In genomic region chr1:99645699-99646531, GRCh38 we compare ENCODE assay signal across 10 cellular contexts. TPM values are rescaled to one million over a fixed set of nuclear protein-coding genes. Genes with fewer than 3 reads are reported as not detected.
DNase-seq lines count a peak whose midpoint lies in the region; ATAC-seq, FAIRE-seq and TF ChIP-seq lines count a peak whose summit lies in the region.
"Had no signal": no experiment of that assay in that cellular context is flagged by ENCODE, and none has a peak within 500 bp of the region (broad histone marks: within the 10 kb centered on the region; RNA-seq: fewer than 3 reads in every experiment).

PALMD (plus strand) TSS chr1:99646113; CDS start chr1:99646318, 205 bp downstream.

- FAIRE-seq in A549 (lab: Jason Lieb, UNC), result no peak

- peak within 1 kb of the TSS; percentile 80 for H3K4me2 ChIP-seq in A549
- H3K4me2 ChIP-seq: BLaER1 had no signal

- WGBS in A549 (ENCODE audit: missing lambda C conversion rate), result 11% methylated on average over 16 of the region's 17 CpGs

- H3K4me1 ChIP-seq in A549 (peaks cover 32% of the 10 kb centered on the region), mucosa of descending colon (ENCODE audit: low read depth) (no peaks in the 10 kb centered on the region), A673 (ENCODE audit: insufficient read depth, low read length, poor library complexity, severe bottlenecking) (no peaks in the 10 kb centered on the region)
- H3K4me1 ChIP-seq: BLaER1 had no signal

- TF ChIP-seq EP300 in A549 (IDR thresholded peaks at IDR 0.05), result no peak

- H3K27me3 ChIP-seq in dorsolateral prefrontal cortex, result peaks cover 0 to 27% (median 3%) of the 10 kb centered on the region in 45 donors
- H3K27me3 ChIP-seq in A673 (replicated peaks; ENCODE audit: insufficient read depth, low read depth, low read length, poor library complexity), result no peaks in the 10 kb centered on the region
- H3K27me3 ChIP-seq: BLaER1 had no signal

- H3K4me3 ChIP-seq in A549 (peak within 1 kb of the TSS; percentile 33), dorsolateral prefrontal cortex (peak within 1 kb of the TSS in 58 of 59 donors; percentile 0 to 67 (median 44)), mucosa of descending colon (no peak within 1 kb of the TSS), A673 (ENCODE audit: low read depth, low read length, poor library complexity, severe bottlenecking) (no peak within 1 kb of the TSS)
- H3K4me3 ChIP-seq: BLaER1 had no signal

- peak; percentile 84 for ATAC-seq in A549
- peak; percentile 64 for ATAC-seq in mucosa of descending colon
- ATAC-seq in HG03520 (IDR thresholded peaks at IDR 0.05; ENCODE audit: unreplicated experiment), result no peak
- no peak for ATAC-seq in GM21423 (IDR thresholded peaks at IDR 0.05; ENCODE audit: unreplicated experiment)

- DNase-seq in A549 (ENCODE audit: low read depth in 1 of 2, low spot score in 1 of 2) (peak; percentile 3 to 40), NCI-H345 treated with DMSO at 0.1 percent for 48 hours (lab: John Stamatoyannopoulos, UW; ENCODE audit: unreplicated experiment) (peak; percentile 54), dorsolateral prefrontal cortex (peak in 1 of 10 donors; percentile 36), mucosa of descending colon (peak in 1 of 3 donors; percentile 13), A673 (ENCODE audit: low spot score) (no peak)
- no peak for DNase-seq in activated CD8-positive, alpha-beta memory T cell treated with anti-CD3 and anti-CD28 coated beads for 24 hours

- no TSS peak for BruUV-seq in A673 (replicated peaks; lab: Mats Ljungman, UMichigan)

- CTCF ChIA-PET in A549 (lab: Yijun Ruan, JAX), result interaction anchor here (1.2 kb wide), 1 partner anchor 15 kb away, joined by 3 read pairs; no protein-coding TSS in a partner anchor
- CTCF ChIA-PET in A673 (lab: Charles Lee), result no interaction called here

- TF ChIP-seq CTCF in A549 (IDR thresholded peaks at IDR 0.05), result no peak
- no peak for TF ChIP-seq CTCF in dorsolateral prefrontal cortex (IDR thresholded peaks at IDR 0.05 in 54 of 56, conservative IDR thresholded peaks at IDR 0.05 in 2 of 56; ENCODE audit: low read depth in 1 of 56, partially characterized antibody in 56 of 56)
- no peak for TF ChIP-seq CTCF in mucosa of descending colon (IDR thresholded peaks at IDR 0.05)
- no peak for TF ChIP-seq CTCF in A673 (conservative IDR thresholded peaks at IDR 0.05; ENCODE audit: low read depth, low read length)

- no peak for TF ChIP-seq POLR2A in A549 (IDR thresholded peaks at IDR 0.05; ENCODE audit: low read length)

- H3K36me3 ChIP-seq in mucosa of descending colon (ENCODE audit: low read depth) (no peaks in the 10 kb centered on the region), A673 (ENCODE audit: insufficient read depth, low read length, poor library complexity, severe bottlenecking) (no peaks in the 10 kb centered on the region)
- H3K36me3 ChIP-seq: BLaER1 had no signal

- H3K9me3 ChIP-seq in A549, result no peaks in the 10 kb centered on the region
- no peaks in the 10 kb centered on the region for H3K9me3 ChIP-seq in mucosa of descending colon
- H3K9me3 ChIP-seq in A673 (ENCODE audit: low read depth, low read length, poor library complexity, severe bottlenecking), result no peaks in the 10 kb centered on the region
- H3K9me3 ChIP-seq: BLaER1 had no signal

- TF ChIP-seq RAD21 in A549 (conservative IDR thresholded peaks at IDR 0.05 in 1 of 2, IDR thresholded peaks at IDR 0.05 in 1 of 2), result no peak

- intact Hi-C loops in dorsolateral prefrontal cortex (cut with DNase I) (no loop called here), mucosa of descending colon (cut with DNase I, micrococcal nuclease) (no loop called here), A673 (cut with micrococcal nuclease; ENCODE audit: unreplicated experiment) (no loop called here)

- peak within 1 kb of the TSS; percentile 54 to 82 for H3K27ac ChIP-seq in A549
- H3K27ac ChIP-seq in dorsolateral prefrontal cortex, result peak within 1 kb of the TSS in 43 of 59 donors; percentile 1 to 83 (median 45)
- H3K27ac ChIP-seq in A673 (ENCODE audit: low read depth, low read length, poor library complexity, severe bottlenecking), result no peak within 1 kb of the TSS
- H3K27ac ChIP-seq: BLaER1 had no signal

- POLR2A ChIA-PET in A549 (lab: Yijun Ruan, JAX), result no interaction called here
- POLR2A ChIA-PET in A673 (lab: Charles Lee; ENCODE audit: low non-redundant PET), result no interaction called here

TF ChIP-seq in A549, 52 proteins besides CTCF, POLR2A, EP300 and RAD21:
- TF ChIP-seq CHD2 (IDR thresholded peaks at IDR 0.05; ENCODE audit: low read length, partially characterized antibody) (no peak), ZNF302 (CRISPR knock-in tag; IDR thresholded peaks at IDR 0.05) (no peak), TP53 (CRISPR knock-in tag; IDR thresholded peaks at IDR 0.05) (no peak), TFCP2L1 (CRISPR knock-in tag; IDR thresholded peaks at IDR 0.05) (no peak), USF2 (IDR thresholded peaks at IDR 0.05) (no peak), FOXS1 (CRISPR knock-in tag; IDR thresholded peaks at IDR 0.05) (no peak), NFE2L2 (conservative IDR thresholded peaks at IDR 0.05; ENCODE audit: low read length) (no peak), REST (IDR thresholded peaks at IDR 0.05) (no peak), EHMT2 (IDR thresholded peaks at IDR 0.05; ENCODE audit: low read depth) (no peak), JUNB (IDR thresholded peaks at IDR 0.05) (no peak), NPAS2 (CRISPR knock-in tag; IDR thresholded peaks at IDR 0.05; ENCODE audit: borderline replicate concordance) (no peak), RARB (CRISPR knock-in tag; IDR thresholded peaks at IDR 0.05) (no peak), FOSB (CRISPR knock-in tag; IDR thresholded peaks at IDR 0.05) (no peak), CHD4 (IDR thresholded peaks at IDR 0.05; ENCODE audit: borderline replicate concordance) (no peak), JUN (IDR thresholded peaks at IDR 0.05) (no peak), FOSL2 (IDR thresholded peaks at IDR 0.05) (no peak), FOSL2 (CRISPR knock-in tag; IDR thresholded peaks at IDR 0.05) (no peak), KDM5A (IDR thresholded peaks at IDR 0.05) (no peak), HES2 (IDR thresholded peaks at IDR 0.05) (no peak), CBX8 (IDR thresholded peaks at IDR 0.05) (no peak)

RNA-seq across cellular contexts. Expression of gene PALMD, which starts in this region (rescaled TPM):
- polyA plus RNA-seq in A549 (2011; rRNA removed), result 0.92 and 1.2 TPM in 2 replicates
- polyA plus RNA-seq in A549 (2012; cell fraction: cytosol; rRNA removed), result 0.14 and 0.22 TPM in 2 replicates
- polyA plus RNA-seq in A549 (2012; cell fraction: nucleus; rRNA removed), result 0.23 and 0.24 TPM in 2 replicates
- 2.6 to 3.1 TPM (median 3.1 TPM) in 3 replicates for polyA plus RNA-seq in A549 (2017; fragmentation: RNase III; extraction: RNeasy Plus Mini Kit Qiagen cat#74134 plus additional on column Dnase treatment)
- polyA minus RNA-seq in A549 (2011; rRNA and poly(A)+ RNA removed), result 0.41 and 0.92 TPM in 2 replicates
- 10 to 100 TPM in 16 of 120 experiments, 1 to 10 TPM in 104; 2.2 to 18.4 (median 6.4) TPM for total RNA-seq in dorsolateral prefrontal cortex
- 1 to 10 TPM; 1.6 to 4.4 (median 4.3) TPM for total RNA-seq in mucosa of descending colon
- total RNA-seq in A673 (2021), result not detected in 2 replicates
- total RNA-seq: T-helper 2 cell treated with Interferon-gamma antibody and Interleukin-4, amounts not matched to agents 100 ng/mL and 5 ng/mL, for 36 hours had no signal

Comparison
In these comparisons a context has a peak if more than half of its experiments do, and no peak if none do; other contexts are left out.
1. ATAC-seq: peak in A549 (2 of 2) and mucosa of descending colon (single experiment); none in HG03520 (single experiment) and GM21423 (single experiment).
2. DNase-seq: peak in A549 (2 of 2) and NCI-H345 treated with DMSO at 0.1 percent for 48 hours (single experiment); none in activated CD8-positive, alpha-beta memory T cell treated with anti-CD3 and anti-CD28 coated beads for 24 hours (single experiment) and A673 (single experiment).
3. H3K4me3 ChIP-seq: peak in A549 (single experiment) and dorsolateral prefrontal cortex (58 of 59); none in mucosa of descending colon (single experiment) and A673 (single experiment).